ENCODE assay signal across 8 cellular contexts in the genomic region with DNA sequence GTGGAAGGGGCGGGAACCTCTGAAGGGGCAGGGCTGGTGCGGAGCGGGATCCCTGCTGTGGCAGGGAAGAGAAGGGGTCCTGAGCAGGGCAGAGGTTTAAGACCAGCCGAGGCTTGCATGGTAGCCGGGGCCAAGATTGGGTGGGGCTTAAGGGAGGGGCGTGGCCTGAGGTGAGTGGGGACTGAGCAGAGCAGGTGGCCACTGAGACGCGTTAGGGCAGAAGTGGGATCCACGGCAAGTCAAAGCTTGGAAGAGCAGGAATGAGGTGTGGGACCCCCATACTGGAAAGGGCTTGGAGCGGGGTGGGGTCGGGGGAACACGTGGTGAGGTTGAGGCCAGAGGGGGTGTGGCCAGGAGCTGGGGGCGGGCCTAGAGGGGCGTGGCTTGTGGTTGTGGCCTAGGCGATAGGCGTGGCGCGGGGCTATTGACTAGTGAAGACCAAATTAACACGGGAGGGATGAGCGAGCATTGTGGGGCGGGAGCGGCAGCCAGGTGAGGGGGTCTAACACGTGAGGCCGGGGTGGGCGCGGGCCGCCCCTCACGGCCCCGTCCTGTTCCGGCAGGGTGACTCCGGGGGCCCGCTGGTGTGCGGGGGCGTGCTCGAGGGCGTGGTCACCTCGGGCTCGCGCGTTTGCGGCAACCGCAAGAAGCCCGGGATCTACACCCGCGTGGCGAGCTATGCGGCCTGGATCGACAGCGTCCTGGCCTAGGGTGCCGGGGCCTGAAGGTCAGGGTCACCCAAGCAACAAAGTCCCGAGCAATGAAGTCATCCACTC. TPM values are rescaled to one million over a fixed set of nuclear protein-coding genes. Genes with fewer than 3 reads are reported as not detected.
A peak's percentile ranks its signal among the peaks of the same experiment; 100 is the strongest.
DNase-seq lines count a peak whose midpoint lies in the region; ATAC-seq and TF ChIP-seq lines count a peak whose summit lies in the region.

No MANE protein-coding gene starts in this region.

- DNase-seq in AML-193 (lab: John Stamatoyannopoulos, UW), result peak; percentile 11 to 44
- DNase-seq in activated CD8-positive, alpha-beta T cell treated with anti-CD3 and anti-CD28 coated beads for 36 hours, result peak; percentile 84
- DNase-seq in effector memory CD4-positive, alpha-beta T cell, result peak; percentile 69 to 73 (median 72)
- peak; percentile 79 for DNase-seq in nephron progenitor cell
- no peak for DNase-seq in type B pancreatic cell (ENCODE audit: extremely low spot score, unreplicated experiment)

- no peaks in the 10 kb centered on the region for H3K36me3 Mint-ChIP-seq in activated CD8-positive, alpha-beta T cell treated with anti-CD3 and anti-CD28 coated beads for 36 hours (ENCODE audit: low read depth)
- H3K36me3 Mint-ChIP-seq in nephron progenitor cell (ENCODE audit: low read depth) (peaks cover 9% of the 10 kb centered on the region), type B pancreatic cell (peaks cover 4% of the 10 kb centered on the region)

- POLR2A ChIA-PET in activated CD8-positive, alpha-beta T cell treated with anti-CD3 and anti-CD28 coated beads for 36 hours (lab: Charles Lee), result interaction anchor here (1.3 to 2.8 kb wide), 5 partner anchors 9 to 122 kb away, joined by 3 to 9 read pairs (median 5); partner anchors contain the start of gene WDR18

- peaks cover 8% of the 10 kb centered on the region for H3K27me3 ChIP-seq in effector memory CD4-positive, alpha-beta T cell (replicated peaks; ENCODE audit: control insufficient read depth, insufficient read depth, low read length, poor library complexity, severe bottlenecking)

- H3K9me3 Mint-ChIP-seq in activated CD8-positive, alpha-beta T cell treated with anti-CD3 and anti-CD28 coated beads for 36 hours, result no peaks in the 10 kb centered on the region
- no peaks in the 10 kb centered on the region for H3K9me3 Mint-ChIP-seq in nephron progenitor cell
- no peaks in the 10 kb centered on the region for H3K9me3 Mint-ChIP-seq in type B pancreatic cell

- no peak overlapping the region for H3K27ac Mint-ChIP-seq in activated CD8-positive, alpha-beta T cell treated with anti-CD3 and anti-CD28 coated beads for 36 hours
- H3K27ac Mint-ChIP-seq in nephron progenitor cell, result no peak overlapping the region
- no peak overlapping the region for H3K27ac Mint-ChIP-seq in type B pancreatic cell

- H3K27me3 Mint-ChIP-seq in activated CD8-positive, alpha-beta T cell treated with anti-CD3 and anti-CD28 coated beads for 36 hours, result peaks cover 13% of the 10 kb centered on the region
- peaks cover 49% of the 10 kb centered on the region for H3K27me3 Mint-ChIP-seq in nephron progenitor cell (ENCODE audit: low read depth, poor library complexity)
- H3K27me3 Mint-ChIP-seq in type B pancreatic cell, result peaks cover 12% of the 10 kb centered on the region

- CTCF ChIA-PET in activated CD8-positive, alpha-beta T cell treated with anti-CD3 and anti-CD28 coated beads for 36 hours (lab: Charles Lee), result interaction anchor here (0.8 to 2.5 kb wide), 11 partner anchors 45 to 378 kb away, joined by 3 to 31 read pairs (median 4); partner anchors contain the start of genes KISS1R and WDR18

- peak; percentile 64 for ATAC-seq in activated CD8-positive, alpha-beta T cell treated with anti-CD3 and anti-CD28 coated beads for 36 hours
- no peak for ATAC-seq in GM19351 (IDR thresholded peaks at IDR 0.05; ENCODE audit: unreplicated experiment)
- no peak for ATAC-seq in HG03025 (IDR thresholded peaks at IDR 0.05; ENCODE audit: low FRiP score, unreplicated experiment)

- no peak for TF ChIP-seq RAD21 in Ishikawa (IDR thresholded peaks at IDR 0.05; ENCODE audit: low read depth)

- peaks cover 22% of the 10 kb centered on the region for H3K4me1 ChIP-seq in effector memory CD4-positive, alpha-beta T cell (ENCODE audit: control insufficient read depth, insufficient read depth, low read length, poor library complexity, severe bottlenecking)

- no peak for TF ChIP-seq EP300 in Ishikawa (IDR thresholded peaks at IDR 0.05; ENCODE audit: borderline replicate concordance)

- no peaks in the 10 kb centered on the region for H3K9me3 ChIP-seq in effector memory CD4-positive, alpha-beta T cell (ENCODE audit: control insufficient read depth, low read length)

- no peak for TF ChIP-seq CTCF in activated CD8-positive, alpha-beta T cell treated with anti-CD3 and anti-CD28 coated beads for 36 hours (IDR thresholded peaks at IDR 0.05)
- TF ChIP-seq CTCF in nephron progenitor cell (IDR thresholded peaks at IDR 0.05) (no peak), type B pancreatic cell (conservative IDR thresholded peaks at IDR 0.05) (no peak)

- intact Hi-C loops in activated CD8-positive, alpha-beta T cell treated with anti-CD3 and anti-CD28 coated beads for 36 hours (cut with micrococcal nuclease), result loop anchor here (2.0 kb wide), 1 partner anchor 58 kb away; no protein-coding TSS in a partner anchor

- H3K27ac ChIP-seq in effector memory CD4-positive, alpha-beta T cell (ENCODE audit: insufficient read depth, low read length, poor library complexity, severe bottlenecking), result no peak overlapping the region

- peak overlapping the region; percentile 33 for H3K4me3 Mint-ChIP-seq in activated CD8-positive, alpha-beta T cell treated with anti-CD3 and anti-CD28 coated beads for 36 hours
- no peak overlapping the region for H3K4me3 Mint-ChIP-seq in nephron progenitor cell
- H3K4me3 Mint-ChIP-seq in type B pancreatic cell, result peak overlapping the region; percentile 51

- H3K4me1 Mint-ChIP-seq in activated CD8-positive, alpha-beta T cell treated with anti-CD3 and anti-CD28 coated beads for 36 hours (ENCODE audit: low read depth), result peaks cover 14% of the 10 kb centered on the region
- peaks cover 6% of the 10 kb centered on the region for H3K4me1 Mint-ChIP-seq in nephron progenitor cell
- H3K4me1 Mint-ChIP-seq in type B pancreatic cell (ENCODE audit: unreplicated experiment), result peaks cover 5% of the 10 kb centered on the region

- H3K36me3 ChIP-seq in effector memory CD4-positive, alpha-beta T cell (ENCODE audit: control insufficient read depth, insufficient read depth, low read length), result peaks cover 5% of the 10 kb centered on the region

- peak overlapping the region; percentile 33 for H3K4me3 ChIP-seq in effector memory CD4-positive, alpha-beta T cell (ENCODE audit: insufficient read depth, low read depth, low read length, poor library complexity, severe bottlenecking)

TF ChIP-seq in Ishikawa, 13 proteins besides CTCF, POLR2A, EP300 and RAD21 (continues in another document):
- no peak for TF ChIP-seq NFIC (IDR thresholded peaks at IDR 0.05)
- TF ChIP-seq TCF12 (IDR thresholded peaks at IDR 0.05; ENCODE audit: low read depth), result no peak
- TF ChIP-seq ZBTB7A (IDR thresholded peaks at IDR 0.05; ENCODE audit: low read depth), result no peak
- TF ChIP-seq EGR1 (IDR thresholded peaks at IDR 0.05), result no peak
- no peak for TF ChIP-seq CREB1 (IDR thresholded peaks at IDR 0.05; ENCODE audit: low read depth)
- TF ChIP-seq YY1 (IDR thresholded peaks at IDR 0.05; ENCODE audit: low read depth), result no peak
- peak; percentile 51 for TF ChIP-seq MAX (IDR thresholded peaks at IDR 0.05)
- TF ChIP-seq CEBPB (IDR thresholded peaks at IDR 0.05), result no peak
- TF ChIP-seq FOXM1 (IDR thresholded peaks at IDR 0.05; ENCODE audit: borderline replicate concordance, low read depth), result no peak
- TF ChIP-seq TAF1 (IDR thresholded peaks at IDR 0.05; ENCODE audit: low read depth), result no peak
- TF ChIP-seq, protein P1, sequence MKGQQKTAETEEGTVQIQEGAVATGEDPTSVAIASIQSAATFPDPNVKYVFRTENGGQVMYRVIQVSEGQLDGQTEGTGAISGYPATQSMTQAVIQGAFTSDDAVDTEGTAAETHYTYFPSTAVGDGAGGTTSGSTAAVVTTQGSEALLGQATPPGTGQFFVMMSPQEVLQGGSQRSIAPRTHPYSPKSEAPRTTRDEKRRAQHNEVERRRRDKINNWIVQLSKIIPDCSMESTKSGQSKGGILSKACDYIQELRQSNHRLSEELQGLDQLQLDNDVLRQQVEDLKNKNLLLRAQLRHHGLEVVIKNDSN (IDR thresholded peaks at IDR 0.05), result peak; percentile 35; the same call in 1 of the 2 replicates

RNA-seq across cellular contexts. Expression of gene CFD, which starts 3.3 kb away (rescaled TPM):
- total RNA-seq in activated CD8-positive, alpha-beta T cell treated with anti-CD3 and anti-CD28 coated beads for 36 hours, result 1 to 10 TPM in 1 of 2 experiments, under 1 TPM in 1; 0.60 to 1.4 TPM
- total RNA-seq in type B pancreatic cell (ENCODE audit: low replicate concordance), result 5.5 and 11.3 TPM in 2 replicates

RNA-seq across cellular contexts. Expression of gene ELANE, which starts 10.6 kb away (rescaled TPM):
- not detected for total RNA-seq in activated CD8-positive, alpha-beta T cell treated with anti-CD3 and anti-CD28 coated beads for 36 hours
- total RNA-seq in type B pancreatic cell (ENCODE audit: low replicate concordance), result not detected in 2 replicates

RNA-seq across cellular contexts. Expression of gene PRTN3, which starts 21.9 kb away (rescaled TPM):
- total RNA-seq in activated CD8-positive, alpha-beta T cell treated with anti-CD3 and anti-CD28 coated beads for 36 hours, result not detected
- total RNA-seq in type B pancreatic cell (ENCODE audit: low replicate concordance), result 0.45 TPM in 1 of 2 replicates, not detected in the other

RNA-seq across cellular contexts. Expression of gene MED16, which starts 30.3 kb away (rescaled TPM):
- 10 to 100 TPM; 37.6 to 37.8 TPM for total RNA-seq in activated CD8-positive, alpha-beta T cell treated with anti-CD3 and anti-CD28 coated beads for 36 hours
- total RNA-seq in type B pancreatic cell (ENCODE audit: low replicate concordance), result 59.6 and 74.2 TPM in 2 replicates

RNA-seq across cellular contexts. Expression of gene RNU6-9, which starts 30.6 kb away (rescaled TPM):
- total RNA-seq in activated CD8-positive, alpha-beta T cell treated with anti-CD3 and anti-CD28 coated beads for 36 hours, result not detected
- not detected in 2 replicates for total RNA-seq in type B pancreatic cell (ENCODE audit: low replicate concordance)
